9 cellular contexts compared by ENCODE assay signal in genomic region chr4:154491341-154491679, GRCh38. TPM values are rescaled to one million over a fixed set of nuclear protein-coding genes. Genes with fewer than 3 reads are reported as not detected.
DNase-seq lines count a peak whose midpoint lies in the region; ATAC-seq and TF ChIP-seq lines count a peak whose summit lies in the region.
"Had no signal": no experiment of that assay in that cellular context is flagged by ENCODE, and none has a peak within 500 bp of the region (broad histone marks: within the 10 kb centered on the region; RNA-seq: fewer than 3 reads in every experiment).

No MANE protein-coding gene starts in this region.

- H3K4me1 Mint-ChIP-seq in activated B cell treated with CpG ODN at 0.5 μM for 24 hours = peaks cover 18% of the 10 kb centered on the region
- peaks cover 7% of the 10 kb centered on the region for H3K4me1 Mint-ChIP-seq in glutamatergic neuron (ENCODE audit: low read depth, unreplicated experiment)

- H3K27me3 ChIP-seq in BJ (ENCODE audit: control insufficient read depth, insufficient read depth, low read length) (peaks cover 19% of the 10 kb centered on the region), gastrocnemius medialis (peaks cover 17 to 42% (median 34%) of the 10 kb centered on the region in 3 donors)

- in situ Hi-C loops in gastrocnemius medialis (cut with MboI; ENCODE audit: low sequenced_read_pairs in 4 of 4) = no loop called here

- H3K9me3 Mint-ChIP-seq in activated B cell treated with CpG ODN at 0.5 μM for 24 hours (no peaks in the 10 kb centered on the region), glutamatergic neuron (ENCODE audit: unreplicated experiment) (peaks cover 13% of the 10 kb centered on the region)

- H3K4me3 Mint-ChIP-seq in activated B cell treated with CpG ODN at 0.5 μM for 24 hours (peak overlapping the region; percentile 84), glutamatergic neuron (ENCODE audit: unreplicated experiment) (no peak overlapping the region)

- TF ChIP-seq CTCF in BJ (IDR thresholded peaks at IDR 0.05; ENCODE audit: insufficient read depth, low read depth, low read length) (no peak), activated B cell treated with CpG ODN at 0.5 μM for 24 hours (IDR thresholded peaks at IDR 0.05) (no peak), glutamatergic neuron (IDR thresholded peaks at IDR 0.05; ENCODE audit: partially characterized antibody, unreplicated experiment) (no peak), gastrocnemius medialis (IDR thresholded peaks at IDR 0.05 in 4 of 5, conservative IDR thresholded peaks at IDR 0.05 in 1 of 5) (no peak)

- H3K9me3 ChIP-seq in gastrocnemius medialis = no peaks in the 10 kb centered on the region

- POLR2A ChIA-PET in BJ (lab: Charles Lee) (no interaction called here), activated B cell treated with CpG ODN at 0.5 μM for 24 hours (lab: Charles Lee) (no interaction called here)

- peak; percentile 40 for ATAC-seq in GM18907 (IDR thresholded peaks at IDR 0.05; ENCODE audit: unreplicated experiment)
- ATAC-seq in HG03342 (IDR thresholded peaks at IDR 0.05; ENCODE audit: unreplicated experiment) = peak; percentile 37
- peak; percentile 38 for ATAC-seq in activated B cell treated with CpG ODN at 0.5 μM for 24 hours (ENCODE audit: low read depth)
- no peak for ATAC-seq in gastrocnemius medialis
- ATAC-seq in HG03442 (IDR thresholded peaks at IDR 0.05; ENCODE audit: unreplicated experiment) = no peak

- peaks cover 4 to 11% of the 10 kb centered on the region in 2 donors for H3K4me1 ChIP-seq in gastrocnemius medialis

- H3K36me3 Mint-ChIP-seq in activated B cell treated with CpG ODN at 0.5 μM for 24 hours (ENCODE audit: low read depth) (peaks cover 4% of the 10 kb centered on the region), glutamatergic neuron (ENCODE audit: unreplicated experiment) (no peaks in the 10 kb centered on the region)

- H3K27me3 Mint-ChIP-seq in activated B cell treated with CpG ODN at 0.5 μM for 24 hours (peaks cover 55% of the 10 kb centered on the region), glutamatergic neuron (ENCODE audit: unreplicated experiment) (peaks cover 17% of the 10 kb centered on the region)

- no peak for DNase-seq in BJ (ENCODE audit: low read depth)
- DNase-seq in activated B cell treated with CpG ODN at 0.5 μM for 24 hours = no peak
- no peak for DNase-seq in glutamatergic neuron
- no peak for DNase-seq in gastrocnemius medialis
- no peak for DNase-seq in GDM1 (lab: John Stamatoyannopoulos, UW)

- intact Hi-C loops in activated B cell treated with CpG ODN at 0.5 μM for 24 hours (cut with micrococcal nuclease) (loop anchor here (2.0 to 5.0 kb wide), 2 partner anchors 75 to 699 kb away; no protein-coding TSS in a partner anchor), gastrocnemius medialis (cut with DNase I; ENCODE audit: low total_unique reads) (loop anchor here (10.0 kb wide), 1 partner anchor 77 kb away; no protein-coding TSS in a partner anchor)

- H3K4me3 ChIP-seq in BJ (ENCODE audit: low read depth, low read length) (peak overlapping the region; percentile 14), gastrocnemius medialis (peak overlapping the region; percentile 38 to 39 (median 38))
- H3K4me3 ChIP-seq: lung had no signal

- no peak for TF ChIP-seq POLR2A in gastrocnemius medialis (IDR thresholded peaks at IDR 0.05)

- CTCF ChIA-PET in BJ (lab: Yijun Ruan, JAX) (interaction anchor here (0.7 kb wide), 1 partner anchor 38 kb away, joined by 3 read pairs; no protein-coding TSS in a partner anchor), activated B cell treated with CpG ODN at 0.5 μM for 24 hours (lab: Charles Lee) (interaction anchor here (1.0 kb wide), 2 partner anchors 12 to 15 kb away, joined by 3 to 6 read pairs; no protein-coding TSS in a partner anchor)

- H3K27ac Mint-ChIP-seq in activated B cell treated with CpG ODN at 0.5 μM for 24 hours (no peak overlapping the region), glutamatergic neuron (ENCODE audit: unreplicated experiment) (peak overlapping the region; percentile 95)

- H3K36me3 ChIP-seq in BJ (ENCODE audit: control insufficient read depth, insufficient read depth, low read length) (no peaks in the 10 kb centered on the region), gastrocnemius medialis (no peaks in the 10 kb centered on the region)

- H3K27ac ChIP-seq in gastrocnemius medialis = no peak overlapping the region

RNA-seq across cellular contexts. Expression of gene DCHS2, which starts 0.3 kb away (rescaled TPM):
- polyA plus RNA-seq in BJ (2011; rRNA removed) = not detected in 2 replicates
- not detected in 2 replicates for polyA minus RNA-seq in BJ (2011; rRNA and poly(A)+ RNA removed)
- total RNA-seq in activated B cell treated with CpG ODN at 0.5 μM for 24 hours (0.02 and 0.13 TPM in 2 replicates), glutamatergic neuron (ENCODE audit: unreplicated experiment) (97.4 TPM), gastrocnemius medialis (under 1 TPM; under 0.01 to 0.18 (median 0.04) TPM)

RNA-seq across cellular contexts. Expression of gene PLRG1, which starts 58.9 kb away (rescaled TPM):
- polyA plus RNA-seq in BJ (2011; rRNA removed) = 98.6 and 137 TPM in 2 replicates
- polyA minus RNA-seq in BJ (2011; rRNA and poly(A)+ RNA removed) = 64.1 and 97.8 TPM in 2 replicates
- total RNA-seq in activated B cell treated with CpG ODN at 0.5 μM for 24 hours (99.3 and 110 TPM in 2 replicates), glutamatergic neuron (ENCODE audit: unreplicated experiment) (79.7 TPM), gastrocnemius medialis (10 to 100 TPM; 30.7 to 41.3 (median 35.4) TPM)

Comparison
In these comparisons a context has a peak if more than half of its experiments do, and no peak if none do; other contexts are left out.
1. ATAC-seq: peak in GM18907 (single experiment), HG03342 (single experiment) and activated B cell treated with CpG ODN at 0.5 μM for 24 hours (single experiment); none in gastrocnemius medialis (0 of 2) and HG03442 (single experiment).
2. RNA of gene DCHS2, which starts 0.3 kb away (total RNA-seq): 97.4 TPM in glutamatergic neuron (single experiment); 0.02 to 0.13 TPM in activated B cell treated with CpG ODN at 0.5 μM for 24 hours and under 0.01 to 0.18 TPM in gastrocnemius medialis; every median in the first group is over 10 times any median in the second.